Comparison of ENCODE assay signal across 31 cellular contexts in the genomic region with DNA sequence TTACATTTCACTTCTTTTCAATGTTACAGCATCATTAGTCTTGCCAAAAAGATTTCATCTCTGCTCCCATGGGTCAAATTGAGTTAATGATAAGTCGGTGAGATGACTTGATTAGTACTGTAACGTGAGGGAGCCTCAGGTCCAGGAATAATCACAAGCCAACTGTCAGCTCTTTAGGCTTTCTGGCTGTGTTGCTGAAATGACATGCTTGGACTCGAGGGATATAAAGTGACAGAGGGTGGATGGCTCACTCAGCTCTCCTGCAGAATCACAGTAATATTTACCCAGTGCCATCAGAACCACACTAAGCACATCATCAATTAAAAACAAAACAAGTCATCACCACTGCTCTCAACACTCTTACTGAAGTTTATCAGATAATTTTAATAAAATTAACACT.
DNase-seq lines count a peak whose midpoint lies in the region; ATAC-seq, FAIRE-seq and TF ChIP-seq lines count a peak whose summit lies in the region.
"Had no signal": no experiment of that assay in that cellular context is flagged by ENCODE, and none has a peak within 500 bp of the region (broad histone marks: within the 10 kb centered on the region; RNA-seq: fewer than 3 reads in every experiment).

No MANE protein-coding gene starts in this region.

- no peaks in the 10 kb centered on the region for H3K27me3 ChIP-seq in BE2C
- H3K27me3 ChIP-seq: gastrocnemius medialis, hepatocyte, left lung, stomach, thyroid gland had no signal

- ATAC-seq in HG03457 (IDR thresholded peaks at IDR 0.05; ENCODE audit: unreplicated experiment) (no peak), T-cell (replicated peaks in 1 of 4) (no peak), GM18519 (IDR thresholded peaks at IDR 0.05; ENCODE audit: low FRiP score, unreplicated experiment) (no peak)
- ATAC-seq: activated CD8-positive, alpha-beta T cell treated with anti-CD3 and anti-CD28 coated beads, Interleukin-2, amount 10 ng/mL, durations not matched to agents 7 days and 5 days; activated naive CD8-positive, alpha-beta T cell treated with anti-CD3 and anti-CD28 coated beads, Interleukin-2, amount 50 U/mL, for 24 hours; gastrocnemius medialis; left lung; naive thymus-derived CD8-positive, alpha-beta T cell; SK-N-SH treated with all-trans-retinoic acid at 6 μM for 48 hours had no signal

- H3K27ac Mint-ChIP-seq in T-cell, result no peak overlapping the region
- H3K27ac Mint-ChIP-seq: activated CD4-positive, alpha-beta T cell treated with anti-CD3 and anti-CD28 coated beads for 36 hours; activated CD8-positive, alpha-beta T cell treated with anti-CD3 and anti-CD28 coated beads, Interleukin-2, amount 10 ng/mL, durations not matched to agents 7 days and 5 days; activated naive CD8-positive, alpha-beta T cell treated with anti-CD3 and anti-CD28 coated beads, Interleukin-2, amount 50 U/mL, for 24 hours; B cell; CD8-positive, alpha-beta memory T cell had no signal

- H3K27me3 Mint-ChIP-seq in T-cell, result no peaks in the 10 kb centered on the region
- H3K27me3 Mint-ChIP-seq: activated CD4-positive, alpha-beta T cell treated with anti-CD3 and anti-CD28 coated beads for 36 hours; activated naive CD8-positive, alpha-beta T cell treated with anti-CD3 and anti-CD28 coated beads, Interleukin-2, amount 50 U/mL, for 24 hours; B cell; CD8-positive, alpha-beta memory T cell; central memory CD8-positive, alpha-beta T cell; naive thymus-derived CD8-positive, alpha-beta T cell had no signal

- CTCF ChIA-PET in T-cell (lab: Charles Lee), result interaction anchor here in 1 of 2 donors (0.7 to 1.3 kb wide), 2 partner anchors 242 kb away, joined by 3 read pairs; no protein-coding TSS in a partner anchor

- TF ChIP-seq CTCF in BE2C (IDR thresholded peaks at IDR 0.05; ENCODE audit: low read depth, low read length), result no peak

- no peaks in the 10 kb centered on the region for H3K9me3 Mint-ChIP-seq in T-cell
- H3K9me3 Mint-ChIP-seq: activated naive CD8-positive, alpha-beta T cell treated with anti-CD3 and anti-CD28 coated beads, Interleukin-2, amount 50 U/mL, for 24 hours; CD8-positive, alpha-beta memory T cell; central memory CD8-positive, alpha-beta T cell; naive thymus-derived CD8-positive, alpha-beta T cell had no signal

- H3K4me1 Mint-ChIP-seq in T-cell, result peaks cover 16 to 29% (median 18%) of the 10 kb centered on the region in 3 donors

- H3K9me3 ChIP-seq in BE2C, result no peaks in the 10 kb centered on the region
- H3K9me3 ChIP-seq: gastrocnemius medialis, left lung, stomach, thyroid gland had no signal

- no peak overlapping the region for H3K4me3 Mint-ChIP-seq in T-cell
- H3K4me3 Mint-ChIP-seq: activated CD4-positive, alpha-beta T cell treated with anti-CD3 and anti-CD28 coated beads for 36 hours; activated CD8-positive, alpha-beta T cell treated with anti-CD3 and anti-CD28 coated beads, Interleukin-2, amount 10 ng/mL, durations not matched to agents 7 days and 5 days; activated naive CD8-positive, alpha-beta T cell treated with anti-CD3 and anti-CD28 coated beads, Interleukin-2, amount 50 U/mL, for 24 hours; B cell; CD8-positive, alpha-beta memory T cell; central memory CD8-positive, alpha-beta T cell; naive thymus-derived CD8-positive, alpha-beta T cell had no signal

- no peaks in the 10 kb centered on the region for H3K36me3 Mint-ChIP-seq in T-cell
- H3K36me3 Mint-ChIP-seq: CD8-positive, alpha-beta memory T cell; naive thymus-derived CD8-positive, alpha-beta T cell had no signal

- no peak overlapping the region for H3K4me3 ChIP-seq in BE2C (ENCODE audit: low read depth, low read length)
- H3K4me3 ChIP-seq: gastrocnemius medialis, hepatocyte, left lung, stomach, thyroid gland had no signal

- H3K4me1 ChIP-seq in BE2C, result peaks cover 20% of the 10 kb centered on the region
- H3K4me1 ChIP-seq: gastrocnemius medialis, left lung, thyroid gland had no signal

- POLR2A ChIA-PET in T-cell (lab: Charles Lee), result no interaction called here

- peak; percentile 15 for DNase-seq in Ammon's horn (ENCODE audit: low spot score)
- peak; percentile 39 for DNase-seq in NCI-H1105 treated with DMSO at 0.1 percent for 48 hours (lab: John Stamatoyannopoulos, UW)
- peak; percentile 76 for DNase-seq in NCI-H524 treated with DMSO at 0.1 percent for 48 hours (lab: John Stamatoyannopoulos, UW)
- DNase-seq in BE2C, result no peak
- DNase-seq in T-cell, result no peak
- DNase-seq: activated CD4-positive, alpha-beta T cell treated with anti-CD3 and anti-CD28 coated beads for 36 hours; activated CD8-positive, alpha-beta T cell treated with anti-CD3 and anti-CD28 coated beads, Interleukin-2, amount 10 ng/mL, durations not matched to agents 7 days and 5 days; activated gamma-delta T cell treated with Interleukin-2 at 50 U/mL for 16 hours; activated naive CD8-positive, alpha-beta T cell treated with anti-CD3 and anti-CD28 coated beads, Interleukin-2, amount 50 U/mL, for 24 hours; CD8-positive, alpha-beta memory T cell; dermis blood vessel endothelial cell; DMS53; gastrocnemius medialis; left lung; midbrain; naive thymus-derived CD8-positive, alpha-beta T cell; NCI-H774; OCI-M1; small intestine; stomach; T-helper 2 cell; thyroid gland had no signal

- peak; percentile 80 for FAIRE-seq in islet of Langerhans (lab: Jason Lieb, UNC)
- FAIRE-seq: G401.6, H54 had no signal

- no peaks in the 10 kb centered on the region for H3K36me3 ChIP-seq in BE2C
- H3K36me3 ChIP-seq: gastrocnemius medialis, left lung, stomach, thyroid gland had no signal

Comparison
In these comparisons a context has a peak if more than half of its experiments do, and no peak if none do; other contexts are left out.
1. DNase-seq: peak in Ammon's horn (single experiment), NCI-H1105 treated with DMSO at 0.1 percent for 48 hours (single experiment) and NCI-H524 treated with DMSO at 0.1 percent for 48 hours (single experiment); none in BE2C (single experiment) and T-cell (0 of 34).